ENCODE assay signal across 1 cellular context in the genomic region with DNA sequence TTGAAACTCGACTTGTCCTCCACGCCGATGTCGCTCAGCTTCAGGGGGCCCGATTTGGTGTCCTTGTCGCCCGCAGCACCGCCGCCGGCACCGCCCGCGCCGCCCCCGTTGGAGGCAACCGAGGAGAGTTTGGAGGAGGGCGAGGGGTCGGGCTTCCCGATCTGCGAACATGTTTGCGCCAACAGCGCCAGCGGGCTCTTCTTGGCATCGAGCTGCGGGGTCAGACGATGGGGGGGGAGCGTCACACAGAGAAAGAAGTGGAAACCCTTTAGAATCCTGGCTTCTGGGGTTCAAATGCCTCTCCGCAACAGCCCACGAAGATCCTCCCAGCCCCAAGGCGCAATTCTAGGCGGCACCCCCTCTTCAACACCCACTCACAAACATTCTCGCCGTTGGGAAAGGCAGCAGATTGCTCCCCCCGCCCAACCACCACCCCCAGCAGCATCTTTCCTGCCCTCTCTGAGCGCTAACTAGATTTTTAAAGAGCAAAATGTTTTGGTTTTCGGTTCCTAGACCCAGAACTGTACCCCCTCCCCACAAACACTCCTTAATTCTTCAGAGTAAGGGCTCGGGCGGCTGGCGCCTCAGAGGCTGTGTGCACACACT.
TF ChIP-seq lines count a peak whose summit lies in the region.

No MANE protein-coding gene starts in this region.

TF ChIP-seq in WTC11, 78 proteins besides CTCF, POLR2A, EP300 and RAD21 (continued from another document):
- TF ChIP-seq ZNF281 (CRISPR knock-in tag; IDR thresholded peaks at IDR 0.05), result no peak
